Comparison of ENCODE assay signal across 1 cellular context in genomic region chr9:93898502-93899426, GRCh38.
TF ChIP-seq lines count a peak whose summit lies in the region.

No MANE protein-coding gene starts in this region.

TF ChIP-seq in HepG2, 621 proteins besides CTCF, POLR2A, EP300 and RAD21 (continued from another document):
- TF ChIP-seq, protein P1, sequence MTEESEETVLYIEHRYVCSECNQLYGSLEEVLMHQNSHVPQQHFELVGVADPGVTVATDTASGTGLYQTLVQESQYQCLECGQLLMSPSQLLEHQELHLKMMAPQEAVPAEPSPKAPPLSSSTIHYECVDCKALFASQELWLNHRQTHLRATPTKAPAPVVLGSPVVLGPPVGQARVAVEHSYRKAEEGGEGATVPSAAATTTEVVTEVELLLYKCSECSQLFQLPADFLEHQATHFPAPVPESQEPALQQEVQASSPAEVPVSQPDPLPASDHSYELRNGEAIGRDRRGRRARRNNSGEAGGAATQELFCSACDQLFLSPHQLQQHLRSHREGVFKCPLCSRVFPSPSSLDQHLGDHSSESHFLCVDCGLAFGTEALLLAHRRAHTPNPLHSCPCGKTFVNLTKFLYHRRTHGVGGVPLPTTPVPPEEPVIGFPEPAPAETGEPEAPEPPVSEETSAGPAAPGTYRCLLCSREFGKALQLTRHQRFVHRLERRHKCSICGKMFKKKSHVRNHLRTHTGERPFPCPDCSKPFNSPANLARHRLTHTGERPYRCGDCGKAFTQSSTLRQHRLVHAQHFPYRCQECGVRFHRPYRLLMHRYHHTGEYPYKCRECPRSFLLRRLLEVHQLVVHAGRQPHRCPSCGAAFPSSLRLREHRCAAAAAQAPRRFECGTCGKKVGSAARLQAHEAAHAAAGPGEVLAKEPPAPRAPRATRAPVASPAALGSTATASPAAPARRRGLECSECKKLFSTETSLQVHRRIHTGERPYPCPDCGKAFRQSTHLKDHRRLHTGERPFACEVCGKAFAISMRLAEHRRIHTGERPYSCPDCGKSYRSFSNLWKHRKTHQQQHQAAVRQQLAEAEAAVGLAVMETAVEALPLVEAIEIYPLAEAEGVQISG (CRISPR knock-in tag; IDR thresholded peaks at IDR 0.05) = no peak
- no peak for TF ChIP-seq ESRRA (CRISPR knock-in tag; IDR thresholded peaks at IDR 0.05; ENCODE audit: low read depth)
- no peak for TF ChIP-seq RFXAP (CRISPR knock-in tag; IDR thresholded peaks at IDR 0.05; ENCODE audit: borderline replicate concordance)
- TF ChIP-seq CREM (IDR thresholded peaks at IDR 0.05) = no peak
- TF ChIP-seq CREM (CRISPR knock-in tag; IDR thresholded peaks at IDR 0.05) = no peak
- no peak for TF ChIP-seq CHD4 (IDR thresholded peaks at IDR 0.05; ENCODE audit: borderline replicate concordance, low read length)
- no peak for TF ChIP-seq ZNF646 (CRISPR knock-in tag; IDR thresholded peaks at IDR 0.05)
- TF ChIP-seq NCOA1 (CRISPR knock-in tag; IDR thresholded peaks at IDR 0.05) = no peak
- TF ChIP-seq CEBPB (IDR thresholded peaks at IDR 0.05; ENCODE audit: borderline replicate concordance, low read depth, low read length) = no peak
- TF ChIP-seq SAP130 (CRISPR knock-in tag; IDR thresholded peaks at IDR 0.05; ENCODE audit: low read depth) = no peak
- TF ChIP-seq, protein P2, sequence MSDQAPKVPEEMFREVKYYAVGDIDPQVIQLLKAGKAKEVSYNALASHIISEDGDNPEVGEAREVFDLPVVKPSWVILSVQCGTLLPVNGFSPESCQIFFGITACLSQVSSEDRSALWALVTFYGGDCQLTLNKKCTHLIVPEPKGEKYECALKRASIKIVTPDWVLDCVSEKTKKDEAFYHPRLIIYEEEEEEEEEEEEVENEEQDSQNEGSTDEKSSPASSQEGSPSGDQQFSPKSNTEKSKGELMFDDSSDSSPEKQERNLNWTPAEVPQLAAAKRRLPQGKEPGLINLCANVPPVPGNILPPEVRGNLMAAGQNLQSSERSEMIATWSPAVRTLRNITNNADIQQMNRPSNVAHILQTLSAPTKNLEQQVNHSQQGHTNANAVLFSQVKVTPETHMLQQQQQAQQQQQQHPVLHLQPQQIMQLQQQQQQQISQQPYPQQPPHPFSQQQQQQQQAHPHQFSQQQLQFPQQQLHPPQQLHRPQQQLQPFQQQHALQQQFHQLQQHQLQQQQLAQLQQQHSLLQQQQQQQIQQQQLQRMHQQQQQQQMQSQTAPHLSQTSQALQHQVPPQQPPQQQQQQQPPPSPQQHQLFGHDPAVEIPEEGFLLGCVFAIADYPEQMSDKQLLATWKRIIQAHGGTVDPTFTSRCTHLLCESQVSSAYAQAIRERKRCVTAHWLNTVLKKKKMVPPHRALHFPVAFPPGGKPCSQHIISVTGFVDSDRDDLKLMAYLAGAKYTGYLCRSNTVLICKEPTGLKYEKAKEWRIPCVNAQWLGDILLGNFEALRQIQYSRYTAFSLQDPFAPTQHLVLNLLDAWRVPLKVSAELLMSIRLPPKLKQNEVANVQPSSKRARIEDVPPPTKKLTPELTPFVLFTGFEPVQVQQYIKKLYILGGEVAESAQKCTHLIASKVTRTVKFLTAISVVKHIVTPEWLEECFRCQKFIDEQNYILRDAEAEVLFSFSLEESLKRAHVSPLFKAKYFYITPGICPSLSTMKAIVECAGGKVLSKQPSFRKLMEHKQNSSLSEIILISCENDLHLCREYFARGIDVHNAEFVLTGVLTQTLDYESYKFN (CRISPR knock-in tag; conservative IDR thresholded peaks at IDR 0.05) = no peak
- TF ChIP-seq RARG (CRISPR knock-in tag; IDR thresholded peaks at IDR 0.05; ENCODE audit: low read depth) = no peak
